ENCODE assay signal across 32 cellular contexts in the genomic region with DNA sequence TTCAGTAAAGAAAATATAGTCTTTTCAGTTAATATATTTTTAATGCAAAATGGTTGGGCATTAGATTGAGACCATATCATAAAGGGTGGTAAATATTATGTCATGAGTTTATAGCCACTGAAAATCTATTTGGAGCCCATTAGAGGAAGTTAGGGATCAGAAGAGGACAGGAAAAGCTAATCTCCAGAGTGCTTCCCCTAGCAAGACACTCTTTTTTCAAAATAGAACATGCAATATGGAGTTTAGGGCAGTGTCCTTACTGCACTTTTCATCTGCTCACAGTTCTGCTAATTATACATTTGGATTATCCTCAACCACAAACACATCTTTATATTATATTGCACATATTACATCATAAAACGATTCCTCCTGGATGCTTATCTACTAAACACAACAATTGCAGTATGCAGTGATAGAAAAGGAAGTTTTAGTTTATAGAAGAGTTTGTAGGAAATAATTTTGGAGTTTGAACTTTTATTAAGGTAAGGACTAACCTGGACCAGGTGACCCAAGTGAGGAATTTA.
"Had no signal": no experiment of that assay in that cellular context is flagged by ENCODE, and none has a peak within 500 bp of the region (broad histone marks: within the 10 kb centered on the region; RNA-seq: fewer than 3 reads in every experiment).

No MANE protein-coding gene starts in this region.

- H3K27ac ChIP-seq: adrenal gland, dorsolateral prefrontal cortex, hepatocyte, left lung, ovary, prostate gland, stomach, suprapubic skin, tibial nerve had no signal

- H2AFZ ChIP-seq: hepatocyte had no signal

- H3K4me3 Mint-ChIP-seq: activated B cell treated with CpG ODN at 0.5 μM for 24 hours; activated naive CD8-positive, alpha-beta T cell; activated T-cell treated with anti-CD3 and anti-CD28 coated beads, Interleukin-2, amount 50 U/mL, for 4 hours; central memory CD8-positive, alpha-beta T cell; effector memory CD8-positive, alpha-beta T cell; immature natural killer cell; naive thymus-derived CD8-positive, alpha-beta T cell; stimulated activated memory B cell treated with anti-CD40 and anti-IgM and Interleukin-4, amounts not matched to agents 10 μg/mL and 1 μg/mL and 100 μg/mL, for 72 hours had no signal

- H3K79me2 ChIP-seq: hepatocyte had no signal

- H3K9me3 Mint-ChIP-seq: activated B cell treated with CpG ODN at 0.5 μM for 24 hours; activated T-cell treated with anti-CD3 and anti-CD28 coated beads, Interleukin-2, amount 50 U/mL, for 4 hours; activated T-helper 2 cell treated with anti-CD3 and anti-CD28 coated beads, Interferon-gamma antibody, Interleukin-2, Interleukin-4, amounts not matched to agents 10 μg/mL and 5 μg/mL and 100 μg/mL, durations not matched to agents 14 hours and 24 hours and 36 hours; central memory CD8-positive, alpha-beta T cell; effector memory CD8-positive, alpha-beta T cell; immature natural killer cell; naive thymus-derived CD8-positive, alpha-beta T cell; stimulated activated memory B cell treated with anti-CD40 and anti-IgM and Interleukin-4, amounts not matched to agents 10 μg/mL and 1 μg/mL and 100 μg/mL, for 72 hours had no signal

- H3K27ac Mint-ChIP-seq: activated B cell treated with CpG ODN at 0.5 μM for 24 hours; activated naive CD8-positive, alpha-beta T cell; activated T-helper 2 cell treated with anti-CD3 and anti-CD28 coated beads, Interferon-gamma antibody, Interleukin-2, Interleukin-4, amounts not matched to agents 10 μg/mL and 5 μg/mL and 100 μg/mL, durations not matched to agents 14 hours and 24 hours and 36 hours; effector memory CD8-positive, alpha-beta T cell; immature natural killer cell; naive thymus-derived CD8-positive, alpha-beta T cell; stimulated activated memory B cell treated with anti-CD40 and anti-IgM and Interleukin-4, amounts not matched to agents 10 μg/mL and 1 μg/mL and 100 μg/mL, for 72 hours had no signal

- H3K27me3 ChIP-seq: adrenal gland, dorsolateral prefrontal cortex, hepatocyte, left lung, ovary, stomach, suprapubic skin, tibial nerve had no signal

- H3K4me1 ChIP-seq: left lung, prostate gland, stomach, suprapubic skin, tibial nerve had no signal

- H3K4me2 ChIP-seq: hepatocyte had no signal

- H3K4me3 ChIP-seq: adrenal gland, dorsolateral prefrontal cortex, hepatocyte, left lung, lung, ovary, prostate gland, stomach, suprapubic skin, tibial nerve had no signal

- H3K9me3 ChIP-seq: adrenal gland, left lung, ovary, prostate gland, stomach, suprapubic skin, tibial nerve had no signal

- FAIRE-seq: astrocyte, colon, endothelial cell of umbilical vein, frontal cortex, TTC549 had no signal

- H3K36me3 ChIP-seq: adrenal gland, left lung, ovary, prostate gland, suprapubic skin had no signal

- ATAC-seq: activated T-cell treated with anti-CD3 and anti-CD28 coated beads, Interleukin-2, amount 50 U/mL, for 4 hours; effector memory CD8-positive, alpha-beta T cell; esophagus mucosa; left lung; naive thymus-derived CD8-positive, alpha-beta T cell; stimulated activated memory B cell treated with anti-CD40 and anti-IgM and Interleukin-4, amounts not matched to agents 10 μg/mL and 1 μg/mL and 100 μg/mL, for 72 hours had no signal

- H3K4me1 Mint-ChIP-seq: activated B cell treated with CpG ODN at 0.5 μM for 24 hours had no signal

- H3K27me3 Mint-ChIP-seq: activated B cell treated with CpG ODN at 0.5 μM for 24 hours; activated naive CD8-positive, alpha-beta T cell; central memory CD8-positive, alpha-beta T cell; effector memory CD8-positive, alpha-beta T cell; naive thymus-derived CD8-positive, alpha-beta T cell; stimulated activated memory B cell treated with anti-CD40 and anti-IgM and Interleukin-4, amounts not matched to agents 10 μg/mL and 1 μg/mL and 100 μg/mL, for 72 hours had no signal

- DNase-seq: activated B cell treated with CpG ODN at 0.5 μM for 24 hours; activated CD4-positive, alpha-beta T cell treated with anti-CD3 and anti-CD28 coated beads for 4 hours; activated CD4-positive, alpha-beta T cell treated with anti-CD3 and anti-CD28 coated beads, Interleukin-2, amount 50 U/mL, for 48 hours; activated CD8-positive, alpha-beta memory T cell treated with anti-CD3 and anti-CD28 coated beads, Interleukin-2, amount 50 U/mL, for 48 hours; activated naive CD4-positive, alpha-beta T cell; activated T-cell treated with anti-CD3 and anti-CD28 coated beads, Interleukin-2, amount 50 U/mL, for 4 hours; adrenal gland; dorsolateral prefrontal cortex; effector memory CD8-positive, alpha-beta T cell; glutamatergic neuron; immature natural killer cell; left lung; naive thymus-derived CD8-positive, alpha-beta T cell; ovary; stimulated activated CD4-positive, alpha-beta T cell treated with anti-CD3 and anti-CD28 coated beads, Interleukin-1b, Interleukin-23, amount 100 ng/mL, for 48 hours; stomach; T-helper 2 cell had no signal
